In genomic region chr10:11610151-11610854, GRCh38 we compare ENCODE assay signal across 8 cellular contexts. TPM values are rescaled to one million over a fixed set of nuclear protein-coding genes. Genes with fewer than 3 reads are reported as not detected.
A peak's percentile ranks its signal among the peaks of the same experiment; 100 is the strongest.
DNase-seq lines count a peak whose midpoint lies in the region; ATAC-seq and TF ChIP-seq lines count a peak whose summit lies in the region.

No MANE protein-coding gene starts in this region.

- H2AFZ ChIP-seq in ACC112 (ENCODE audit: low read length, unreplicated experiment) (peak overlapping the region; percentile 71), mammary epithelial cell (ENCODE audit: low read depth, low read length) (peak overlapping the region; percentile 91)

- intact Hi-C loops in mammary epithelial cell (cut with micrococcal nuclease) (loop anchor here (2.0 to 5.0 kb wide), 4 partner anchors 58 to 147 kb away; no protein-coding TSS in a partner anchor), mucosa of descending colon (cut with DNase I, micrococcal nuclease) (no loop called here)

- no peaks in the 10 kb centered on the region for H4K20me1 ChIP-seq in mammary epithelial cell (ENCODE audit: insufficient read depth, low read length)

- DNase-seq in mammary epithelial cell (peak; percentile 11), mucosa of descending colon (no peak), anterior cingulate cortex (lab: John Stamatoyannopoulos, UW) (no peak)
- no peak for DNase-seq in stimulated activated naive CD4-positive, alpha-beta T cell (lab: John Stamatoyannopoulos, UW)

- H3K4me2 ChIP-seq in mammary epithelial cell (ENCODE audit: insufficient read depth, low read depth, low read length) = peak overlapping the region; percentile 84

- H3K79me2 ChIP-seq in ACC112 (ENCODE audit: control insufficient read depth, insufficient read depth, low read length, unreplicated experiment) (peaks cover 41% of the 10 kb centered on the region), mammary epithelial cell (ENCODE audit: insufficient read depth, low read length) (peaks cover 48% of the 10 kb centered on the region)

- ATAC-seq in mucosa of descending colon = no peak
- ATAC-seq in HG02763 (IDR thresholded peaks at IDR 0.05; ENCODE audit: unreplicated experiment) = no peak
- no peak for ATAC-seq in HG03039 (IDR thresholded peaks at IDR 0.05; ENCODE audit: unreplicated experiment)

- dilution Hi-C loops in mammary epithelial cell (cut with HindIII; ENCODE audit: low sequenced_read_pairs) = no loop called here

- TF ChIP-seq CTCF in mammary epithelial cell (conservative IDR thresholded peaks at IDR 0.05 in 1 of 2, IDR thresholded peaks at IDR 0.05 in 1 of 2; ENCODE audit: extremely low read depth in 1 of 2, insufficient read depth in 1 of 2, low read depth in 1 of 2, low read length in 2 of 2) (no peak), mucosa of descending colon (IDR thresholded peaks at IDR 0.05) (no peak)

- H3K9ac ChIP-seq in HUES6 (ENCODE audit: low read length) (peak overlapping the region; percentile 86), mammary epithelial cell (ENCODE audit: insufficient read depth, low read length) (peak overlapping the region; percentile 87)

- H3K9me3 ChIP-seq in HUES6 (ENCODE audit: control insufficient read depth, insufficient read depth, low read depth, low read length) (no peaks in the 10 kb centered on the region; the same call in 1 of the 2 replicates), mammary epithelial cell (replicated peaks; ENCODE audit: insufficient read depth, low read length) (no peaks in the 10 kb centered on the region), mucosa of descending colon (no peaks in the 10 kb centered on the region)

- no peaks in the 10 kb centered on the region for H3K36me3 ChIP-seq in ACC112 (ENCODE audit: insufficient read depth, low read length)
- no peaks in the 10 kb centered on the region for H3K36me3 ChIP-seq in HUES6 (ENCODE audit: control insufficient read depth, insufficient read depth, low read length)
- no peaks in the 10 kb centered on the region for H3K36me3 ChIP-seq in mammary epithelial cell (ENCODE audit: insufficient read depth, low read length)
- no peaks in the 10 kb centered on the region for H3K36me3 ChIP-seq in mucosa of descending colon (ENCODE audit: low read depth)

- in situ Hi-C loops in mammary epithelial cell (cut with MboI; ENCODE audit: low sequenced_read_pairs in 2 of 2) = no loop called here

- CTCF ChIA-PET in mammary epithelial cell (lab: Charles Lee; ENCODE audit: low non-redundant PET) = no interaction called here

- H3K4me3 ChIP-seq in ACC112 (ENCODE audit: low read depth, low read length) (peak overlapping the region; percentile 95), HUES6 (ENCODE audit: low read depth, low read length) (peak overlapping the region; percentile 95), mammary epithelial cell (replicated peaks in 1 of 3; ENCODE audit: insufficient read depth in 1 of 3, low read depth in 2 of 3, low read length in 3 of 3) (peak overlapping the region; percentile 65 to 92 (median 87)), mucosa of descending colon (peak overlapping the region; percentile 60)

- H3K27ac ChIP-seq in ACC112 (ENCODE audit: low read depth, low read length) (no peak overlapping the region), HUES6 (ENCODE audit: low read depth, low read length) (peak overlapping the region; percentile 85; the same call in 1 of the 2 replicates), mammary epithelial cell (ENCODE audit: insufficient read depth, low read depth, low read length) (peak overlapping the region; percentile 57)

- WGBS in mammary epithelial cell (ENCODE audit: low coverage, missing lambda C conversion rate) = 11% methylated on average over 5 of the region's 12 CpGs

- H3K4me1 ChIP-seq in ACC112 (ENCODE audit: control insufficient read depth, insufficient read depth, low read length, unreplicated experiment) (peaks cover 19% of the 10 kb centered on the region), HUES6 (ENCODE audit: control insufficient read depth, insufficient read depth, low read length) (peaks cover 20% of the 10 kb centered on the region), mammary epithelial cell (ENCODE audit: insufficient read depth, low read length) (peaks cover 13% of the 10 kb centered on the region), mucosa of descending colon (ENCODE audit: low read depth) (peaks cover 18% of the 10 kb centered on the region)

- TSS peak; percentile 20 for BruUV-seq in mammary epithelial cell (replicated peaks; lab: Mats Ljungman, UMichigan)

- H3K27me3 ChIP-seq in ACC112 (ENCODE audit: insufficient read depth, low read length) (no peaks in the 10 kb centered on the region), HUES6 (ENCODE audit: control insufficient read depth, insufficient read depth, low read length) (peaks cover 8% of the 10 kb centered on the region), mammary epithelial cell (ENCODE audit: insufficient read depth, low read length) (no peaks in the 10 kb centered on the region)

RNA-seq across cellular contexts. Expression of gene USP6NL, which starts 1.1 kb away (rescaled TPM):
- total RNA-seq in mammary epithelial cell = 10 to 100 TPM; 12.2 to 13.9 TPM
- polyA plus RNA-seq in mammary epithelial cell = 7.2 TPM
- 13.4 TPM for polyA minus RNA-seq in mammary epithelial cell
- total RNA-seq in mucosa of descending colon = 10 to 100 TPM; 14.6 to 20.0 (median 19.8) TPM
